10 cellular contexts compared by ENCODE assay signal in genomic region chr12:47754881-47755280, GRCh38. TPM values are rescaled to one million over a fixed set of nuclear protein-coding genes. Genes with fewer than 3 reads are reported as not detected.
DNase-seq lines count a peak whose midpoint lies in the region; ATAC-seq and TF ChIP-seq lines count a peak whose summit lies in the region.
"Had no signal": no experiment of that assay in that cellular context is flagged by ENCODE, and none has a peak within 500 bp of the region (broad histone marks: within the 10 kb centered on the region; RNA-seq: fewer than 3 reads in every experiment).

No MANE protein-coding gene starts in this region.

- H3K4me3 ChIP-seq in brain microvascular endothelial cell (ENCODE audit: low read depth, low read length): no peak overlapping the region

- in situ Hi-C loops in brain microvascular endothelial cell (cut with HindIII; ENCODE audit: low pct_ligation_motif_present, low sequenced_read_pairs): no loop called here

- no peak for TF ChIP-seq CTCF in brain microvascular endothelial cell (IDR thresholded peaks at IDR 0.05; ENCODE audit: low read depth, low read length, missing control alignments)

- H3K27ac ChIP-seq in brain microvascular endothelial cell: no peak overlapping the region

- intact Hi-C loops in Right ventricle myocardium superior (cut with DNase I) (no loop called here), left cardiac atrium (cut with DNase I) (no loop called here)

- peak; percentile 27 for DNase-seq in Right ventricle myocardium superior
- DNase-seq in left cardiac atrium: no peak
- DNase-seq in NCI-H2029 (lab: John Stamatoyannopoulos, UW): peak; percentile 84
- peak; percentile 82 for DNase-seq in islet precursor cell
- no peak for DNase-seq in brain microvascular endothelial cell
- no peak for DNase-seq in middle frontal gyrus (ENCODE audit: extremely low spot score, low spot score)
- no peak for DNase-seq in activated effector memory CD4-positive, alpha-beta T cell treated with Interleukin-2 at 50 U/mL for 16 hours

- no peaks in the 10 kb centered on the region for H3K27me3 ChIP-seq in brain microvascular endothelial cell (replicated peaks)

- H3K36me3 ChIP-seq in brain microvascular endothelial cell (replicated peaks): no peaks in the 10 kb centered on the region

- ATAC-seq in Right ventricle myocardium superior (ENCODE audit: poor library complexity) (peak; percentile 12), left cardiac atrium (no peak), GM21528 (IDR thresholded peaks at IDR 0.05; ENCODE audit: low FRiP score, unreplicated experiment) (no peak)
- ATAC-seq: left lobe of liver, SK-N-SH treated with all-trans-retinoic acid at 6 μM for 48 hours had no signal

RNA-seq across cellular contexts. Expression of gene RAPGEF3, which starts 3.8 kb away (rescaled TPM):
- total RNA-seq in Right ventricle myocardium superior (30.6 TPM), left cardiac atrium (10 to 100 TPM; 27.3 to 35.9 TPM)

RNA-seq across cellular contexts. Expression of gene SLC48A1, which starts 18.2 kb away (rescaled TPM):
- total RNA-seq in Right ventricle myocardium superior (26.8 TPM), left cardiac atrium (10 to 100 TPM; 22.1 to 28.9 TPM)

RNA-seq across cellular contexts. Expression of gene ENDOU, which starts 29.6 kb away (rescaled TPM):
- total RNA-seq in Right ventricle myocardium superior: 0.11 TPM
- total RNA-seq in left cardiac atrium: under 1 TPM; 0.62 to 0.68 TPM
- total RNA-seq: left lobe of liver had no signal

RNA-seq across cellular contexts. Expression of gene RPAP3, which starts 49.1 kb away (rescaled TPM):
- total RNA-seq in Right ventricle myocardium superior (22.7 TPM), left cardiac atrium (10 to 100 TPM; 22.7 to 22.8 TPM)

Comparison
In these comparisons a context has a peak if more than half of its experiments do, and no peak if none do; other contexts are left out.
1. DNase-seq: peak in Right ventricle myocardium superior (single experiment), NCI-H2029 (single experiment) and islet precursor cell (single experiment); none in left cardiac atrium (single experiment), brain microvascular endothelial cell (single experiment), middle frontal gyrus (single experiment) and activated effector memory CD4-positive, alpha-beta T cell treated with Interleukin-2 at 50 U/mL for 16 hours (single experiment).